ENCODE assay signal across 23 cellular contexts in genomic region chr21:37783016-37783415, GRCh38.
"Had no signal": no experiment of that assay in that cellular context is flagged by ENCODE, and none has a peak within 500 bp of the region (broad histone marks: within the 10 kb centered on the region; RNA-seq: fewer than 3 reads in every experiment).

No MANE protein-coding gene starts in this region.

- DNase-seq: activated CD4-positive, alpha-beta T cell treated with anti-CD3 and anti-CD28 coated beads for 1 hour; activated CD4-positive, alpha-beta T cell treated with anti-CD3 and anti-CD28 coated beads, Interleukin-2, amount 50 U/mL, for 4 hours; activated naive CD4-positive, alpha-beta T cell treated with anti-CD3 and anti-CD28 coated beads, Interleukin-2, amount 10 ng/mL, durations not matched to agents 7 days and 5 days; activated T-cell treated with anti-CD3 and anti-CD28 coated beads, Interleukin-2, amount 50 U/mL, for 1 hour; adrenal gland; cerebellar nuclear complex; effector memory CD4-positive, alpha-beta T cell; kidney; left lung; mammary epithelial cell; natural killer cell; posterior cingulate gyrus; stimulated activated CD4-positive, alpha-beta T cell treated with anti-CD3 and anti-CD28 coated beads, Interleukin-15, amount 100 ng/mL, for 24 hours; stimulated activated CD4-positive, alpha-beta T cell treated with anti-CD3 and anti-CD28 coated beads, Interleukin-4, amount 100 ng/mL, for 1 hour; stimulated activated naive CD4-positive, alpha-beta T cell; substantia nigra; T-helper 1 cell; trophoblast cell had no signal

- H3K36me3 ChIP-seq: adrenal gland, left lung, neutrophil had no signal

- H3K27ac Mint-ChIP-seq: activated naive CD4-positive, alpha-beta T cell treated with anti-CD3 and anti-CD28 coated beads, Interleukin-2, amount 10 ng/mL, durations not matched to agents 7 days and 5 days; brain; dendritic cell treated with granulocyte-macrophage colony-stimulating factor and Interleukin-4, amounts not matched to agents 40 ng/mL and 50 ng/mL, for 4 days; natural killer cell had no signal

- H3K79me2 ChIP-seq: hepatocyte had no signal

- H3K36me3 Mint-ChIP-seq: activated naive CD4-positive, alpha-beta T cell treated with anti-CD3 and anti-CD28 coated beads, Interleukin-2, amount 10 ng/mL, durations not matched to agents 7 days and 5 days; natural killer cell had no signal

- ATAC-seq: left lung, natural killer cell had no signal

- H2AFZ ChIP-seq: hepatocyte had no signal

- H3K4me2 ChIP-seq: hepatocyte had no signal

- H3K27me3 ChIP-seq: adrenal gland, left lung, neutrophil had no signal

- H3K9me3 ChIP-seq: adrenal gland, neutrophil had no signal

- H3K4me3 ChIP-seq: adrenal gland, hepatocyte, left lung had no signal

- H3K27ac ChIP-seq: adrenal gland, hepatocyte, left lung, neutrophil, VCaP had no signal

- H3K9me3 Mint-ChIP-seq: activated naive CD4-positive, alpha-beta T cell treated with anti-CD3 and anti-CD28 coated beads, Interleukin-2, amount 10 ng/mL, durations not matched to agents 7 days and 5 days had no signal

- H3K4me3 Mint-ChIP-seq: activated naive CD4-positive, alpha-beta T cell treated with anti-CD3 and anti-CD28 coated beads, Interleukin-2, amount 10 ng/mL, durations not matched to agents 7 days and 5 days; brain; dendritic cell treated with granulocyte-macrophage colony-stimulating factor and Interleukin-4, amounts not matched to agents 40 ng/mL and 50 ng/mL, for 4 days; natural killer cell had no signal

- H3K4me1 Mint-ChIP-seq: activated naive CD4-positive, alpha-beta T cell treated with anti-CD3 and anti-CD28 coated beads, Interleukin-2, amount 10 ng/mL, durations not matched to agents 7 days and 5 days; brain; natural killer cell had no signal

- H3K4me1 ChIP-seq: adrenal gland, left lung had no signal

- H3K27me3 Mint-ChIP-seq: activated naive CD4-positive, alpha-beta T cell treated with anti-CD3 and anti-CD28 coated beads, Interleukin-2, amount 10 ng/mL, durations not matched to agents 7 days and 5 days; brain; dendritic cell treated with granulocyte-macrophage colony-stimulating factor and Interleukin-4, amounts not matched to agents 40 ng/mL and 50 ng/mL, for 4 days had no signal
